In the genomic region with DNA sequence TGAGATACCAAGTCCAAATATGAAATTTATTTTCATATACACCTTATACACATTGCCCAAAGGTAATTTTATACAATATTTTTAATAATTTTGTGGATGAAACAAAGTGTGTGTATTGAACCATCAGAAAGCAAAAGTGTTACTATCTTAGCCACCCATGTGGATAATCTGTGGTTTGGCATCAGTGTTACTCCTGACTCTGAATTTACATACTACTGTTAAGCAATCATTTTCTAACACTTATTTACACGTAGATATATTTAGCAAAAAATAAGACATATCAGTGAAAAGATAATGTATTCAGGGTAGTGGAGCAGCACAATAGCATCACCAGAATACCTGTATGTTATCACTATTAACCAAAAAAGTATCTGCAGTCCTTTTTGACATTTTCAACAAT, we compare ENCODE assay signal across 32 cellular contexts. TPM values are rescaled to one million over a fixed set of nuclear protein-coding genes. Genes with fewer than 3 reads are reported as not detected.
A peak's percentile ranks its signal among the peaks of the same experiment; 100 is the strongest.
DNase-seq lines count a peak whose midpoint lies in the region; ATAC-seq and TF ChIP-seq lines count a peak whose summit lies in the region.
"Had no signal": no experiment of that assay in that cellular context is flagged by ENCODE, and none has a peak within 500 bp of the region (broad histone marks: within the 10 kb centered on the region; RNA-seq: fewer than 3 reads in every experiment).

No MANE protein-coding gene starts in this region.

- H3K27ac ChIP-seq in adrenal gland (no peak overlapping the region), left lung (no peak overlapping the region)
- H3K27ac ChIP-seq: BLaER1, cardiac muscle cell, coronary artery, heart right ventricle, HL-60, KMS-11, lower lobe of right lung, pancreas, right atrium auricular region, SJCRH30, transverse colon had no signal

- peak overlapping the region in 2 of 8 donors; percentile 4 to 21 for H3K4me3 Mint-ChIP-seq in naive B cell
- H3K4me3 Mint-ChIP-seq: effector memory CD8-positive, alpha-beta T cell had no signal

- H3K27me3 ChIP-seq in adrenal gland (no peaks in the 10 kb centered on the region), left lung (no peaks in the 10 kb centered on the region)
- H3K27me3 ChIP-seq: BLaER1, cardiac muscle cell, heart right ventricle, pancreas, right atrium auricular region, SJCRH30, transverse colon had no signal

- H3K4me3 ChIP-seq in adrenal gland (no peak overlapping the region), left lung (no peak overlapping the region)
- H3K4me3 ChIP-seq: BLaER1, cardiac muscle cell, coronary artery, heart right ventricle, lower lobe of right lung, pancreas, right atrium auricular region, SJCRH30, transverse colon had no signal

- H3K27me3 Mint-ChIP-seq in naive B cell: no peaks in the 10 kb centered on the region
- H3K27me3 Mint-ChIP-seq: effector memory CD8-positive, alpha-beta T cell had no signal

- in situ Hi-C loops in GM13976 (cut with MboI; ENCODE audit: low sequenced_read_pairs, unreplicated experiment): no loop called here

- no peaks in the 10 kb centered on the region for H3K9me3 ChIP-seq in adrenal gland (replicated peaks in 1 of 3)
- no peaks in the 10 kb centered on the region for H3K9me3 ChIP-seq in left lung
- H3K9me3 ChIP-seq: BLaER1, heart right ventricle, lower lobe of right lung, pancreas, right atrium auricular region, SJCRH30, transverse colon had no signal

- H3K36me3 ChIP-seq in adrenal gland (replicated peaks in 1 of 2) (peaks cover 0 to 6% of the 10 kb centered on the region in 2 donors), left lung (peaks cover 0 to 70% of the 10 kb centered on the region in 2 donors)
- H3K36me3 ChIP-seq: pancreas had no signal

- H3K4me1 Mint-ChIP-seq in naive B cell: peaks cover 43 to 60% (median 59%) of the 10 kb centered on the region in 3 donors

- no peak for DNase-seq in naive B cell
- no peak for DNase-seq in adrenal gland
- DNase-seq in GM13976 (ENCODE audit: low spot score): no peak
- DNase-seq in left lung: no peak
- DNase-seq: activated naive CD4-positive, alpha-beta T cell treated with anti-CD3 and anti-CD28 coated beads, Interleukin-2, amount 50 U/mL, for 16 hours; amygdala; COR-L47; DMS53; effector memory CD8-positive, alpha-beta T cell; heart right ventricle; lower lobe of right lung; NCI-H1436; NCI-H2107; NCI-H446; NCI-H82; pancreas; SJCRH30; stimulated activated CD4-positive, alpha-beta T cell treated with anti-CD3 and anti-CD28 coated beads, Interleukin-2, amount 100 ng/mL, for 24 hours; transverse colon had no signal

- H3K9me3 Mint-ChIP-seq in naive B cell: no peaks in the 10 kb centered on the region
- H3K9me3 Mint-ChIP-seq: effector memory CD8-positive, alpha-beta T cell had no signal

- H3K36me3 Mint-ChIP-seq in naive B cell: peaks cover 24 to 36% of the 10 kb centered on the region in 2 donors

- TF ChIP-seq CTCF in adrenal gland (IDR thresholded peaks at IDR 0.05) (no peak), GM13976 (IDR thresholded peaks at IDR 0.05; ENCODE audit: borderline replicate concordance, control extremely low read depth, extremely low read depth, insufficient read depth, missing control alignments) (no peak), left lung (IDR thresholded peaks at IDR 0.05) (no peak)

- ATAC-seq in GM18861 (IDR thresholded peaks at IDR 0.05; ENCODE audit: unreplicated experiment) (peak; percentile 73), HG02938 (IDR thresholded peaks at IDR 0.05; ENCODE audit: unreplicated experiment) (peak; percentile 73), HG03571 (IDR thresholded peaks at IDR 0.05; ENCODE audit: unreplicated experiment) (peak; percentile 73), naive B cell (ENCODE audit: low read depth in 2 of 2) (peak; percentile 58 to 66), GM18873 (IDR thresholded peaks at IDR 0.05; ENCODE audit: low FRiP score, unreplicated experiment) (no peak), left lung (no peak)
- ATAC-seq: effector memory CD8-positive, alpha-beta T cell; heart right ventricle; lower lobe of right lung; pancreas had no signal

- H3K27ac Mint-ChIP-seq in naive B cell: peak overlapping the region in 2 of 6 donors; percentile 43 to 82

- WGBS in adrenal gland, 4 donors: 71 to 91% (median 75%) methylated on average over 1 of the region's 1 CpG

- H3K4me1 ChIP-seq in adrenal gland (replicated peaks in 1 of 2) (no peaks in the 10 kb centered on the region), left lung (no peaks in the 10 kb centered on the region)
- H3K4me1 ChIP-seq: BLaER1, lower lobe of right lung, right atrium auricular region, SJCRH30 had no signal

- TF ChIP-seq POLR2A in adrenal gland (IDR thresholded peaks at IDR 0.05): no peak

- intact Hi-C loops in adrenal gland (cut with DNase I) (no loop called here), left lung (cut with DNase I) (no loop called here)

RNA-seq across cellular contexts. Expression of a gene that starts 23.8 kb away (rescaled TPM):
- 100 to 1,000 TPM in 2 of 6 donors, 10 to 100 TPM in 4; 60.2 to 124 (median 82.6) TPM for polyA plus RNA-seq in naive B cell (ENCODE audit: low read depth in 6 of 6)
- 10 to 100 TPM; 37.0 to 62.9 (median 42.7) TPM for total RNA-seq in adrenal gland
- polyA plus RNA-seq in adrenal gland: 10 to 100 TPM; 38.1 to 57.3 (median 39.9) TPM
- total RNA-seq in left lung: 10 to 100 TPM; 56.6 to 78.8 TPM
- total RNA-seq: RPMI7951, SJCRH30 had no signal
- polyA plus RNA-seq: neural cell had no signal

RNA-seq across cellular contexts. Expression of a gene that starts 36.7 kb away (rescaled TPM):
- 10 to 100 TPM; 52.0 to 76.1 (median 65.8) TPM for polyA plus RNA-seq in naive B cell (ENCODE audit: low read depth in 6 of 6)
- 10 to 100 TPM; 30.3 to 46.3 (median 38.1) TPM for total RNA-seq in adrenal gland
- polyA plus RNA-seq in adrenal gland: 10 to 100 TPM; 17.0 to 55.8 (median 21.7) TPM
- total RNA-seq in left lung: 10 to 100 TPM; 40.4 to 54.2 TPM

RNA-seq across cellular contexts. Expression of a gene that starts 36.8 kb away (rescaled TPM):
- polyA plus RNA-seq in naive B cell (ENCODE audit: low read depth in 6 of 6) (100 to 1,000 TPM; 266 to 365 (median 332) TPM), adrenal gland (10 to 100 TPM; 21.2 to 59.2 (median 48.1) TPM)
- total RNA-seq in adrenal gland (100 to 1,000 TPM in 2 of 8 donors, 10 to 100 TPM in 6; 39.7 to 126 (median 50.7) TPM), left lung (10 to 100 TPM; 41.3 to 57.7 TPM)

RNA-seq across cellular contexts. Expression of a gene that starts 50.8 kb away (rescaled TPM):
- polyA plus RNA-seq in naive B cell (ENCODE audit: low read depth in 6 of 6): 100 to 1,000 TPM in 4 of 6 donors, 10 to 100 TPM in 2; 42.6 to 239 (median 159) TPM
- 1 to 10 TPM in 5 of 8 donors, under 1 TPM in 2, not detected in 1; 0.84 to 9.1 (median 2.8) TPM for total RNA-seq in adrenal gland
- polyA plus RNA-seq in adrenal gland: 1 to 10 TPM in 2 of 3 donors, under 1 TPM in 1; 0.35 to 3.0 (median 2.7) TPM
- total RNA-seq in left lung: 100 to 1,000 TPM in 1 of 2 donors, 1 to 10 TPM in 1; 8.0 to 222 TPM
- total RNA-seq: cardiac muscle cell, fibroblast of villous mesenchyme had no signal
- polyA plus RNA-seq: neural cell had no signal

Comparison
In these comparisons a context has a peak if more than half of its experiments do, and no peak if none do; other contexts are left out.
1. ATAC-seq: peak in GM18861 (single experiment), HG02938 (single experiment), HG03571 (single experiment) and naive B cell (2 of 2); none in GM18873 (single experiment) and left lung (single experiment).